ENCODE assay signal across 23 cellular contexts in the genomic region with DNA sequence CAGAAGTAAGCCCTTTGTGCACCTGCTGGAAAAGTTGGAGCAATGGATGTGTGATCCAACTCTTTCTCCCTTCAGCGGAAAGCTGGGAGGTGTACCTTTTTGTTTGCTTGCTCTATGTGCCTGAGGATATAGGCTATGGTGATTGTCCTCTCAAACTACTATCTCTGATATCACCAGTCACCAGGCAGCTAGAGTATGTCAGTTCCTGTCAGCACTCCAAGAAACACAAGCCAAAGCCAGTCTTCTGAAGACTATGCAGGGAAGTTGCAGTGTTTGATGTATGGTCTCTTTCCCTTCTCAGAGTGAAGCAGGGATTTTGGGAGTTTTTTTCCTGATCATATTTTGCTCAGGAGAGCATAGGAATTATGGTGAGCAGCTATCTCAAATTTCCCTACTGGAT.
"Had no signal": no experiment of that assay in that cellular context is flagged by ENCODE, and none has a peak within 500 bp of the region (broad histone marks: within the 10 kb centered on the region; RNA-seq: fewer than 3 reads in every experiment).

No MANE protein-coding gene starts in this region.

- H3K27me3 ChIP-seq: MG63, Peyer's patch, SJCRH30 had no signal

- H3K27ac ChIP-seq: PC-9, Peyer's patch, SJCRH30 had no signal

- H3K36me3 ChIP-seq: MG63, Peyer's patch, SJCRH30 had no signal

- H3K9me3 ChIP-seq: MG63, SJCRH30 had no signal

- H3K4me1 ChIP-seq: Peyer's patch, SJCRH30 had no signal

- H3K36me3 Mint-ChIP-seq: IgD-negative memory B cell had no signal

- H3K4me3 ChIP-seq: MG63, PC-9, Peyer's patch, SJCRH30 had no signal

- H3K27ac Mint-ChIP-seq: IgD-negative memory B cell had no signal

- ATAC-seq: Right ventricle myocardium inferior, SK-N-SH treated with all-trans-retinoic acid at 6 μM for 48 hours had no signal

- H3K4me3 Mint-ChIP-seq: IgD-negative memory B cell had no signal

- DNase-seq: KBM-7, MG63, NCI-H1092, NCI-H1105 treated with DMSO at 0.1 percent for 48 hours, NCI-H1417 treated with DMSO at 0.1 percent for 48 hours, NCI-H146, NCI-H1694 treated with DMSO at 0.1 percent for 48 hours, NCI-H1930, NCI-H2081, NCI-H2171, NCI-H226, NCI-H446, NCI-H510A, NCI-H524 treated with DMSO at 0.1 percent for 48 hours, NCI-H69, NCI-H774, PC-9, Peyer's patch, SHP77 treated with DMSO at 0.1 percent for 48 hours, SJCRH30 had no signal

- H3K27me3 Mint-ChIP-seq: IgD-negative memory B cell had no signal
